10 cellular contexts compared by ENCODE assay signal in the genomic region with DNA sequence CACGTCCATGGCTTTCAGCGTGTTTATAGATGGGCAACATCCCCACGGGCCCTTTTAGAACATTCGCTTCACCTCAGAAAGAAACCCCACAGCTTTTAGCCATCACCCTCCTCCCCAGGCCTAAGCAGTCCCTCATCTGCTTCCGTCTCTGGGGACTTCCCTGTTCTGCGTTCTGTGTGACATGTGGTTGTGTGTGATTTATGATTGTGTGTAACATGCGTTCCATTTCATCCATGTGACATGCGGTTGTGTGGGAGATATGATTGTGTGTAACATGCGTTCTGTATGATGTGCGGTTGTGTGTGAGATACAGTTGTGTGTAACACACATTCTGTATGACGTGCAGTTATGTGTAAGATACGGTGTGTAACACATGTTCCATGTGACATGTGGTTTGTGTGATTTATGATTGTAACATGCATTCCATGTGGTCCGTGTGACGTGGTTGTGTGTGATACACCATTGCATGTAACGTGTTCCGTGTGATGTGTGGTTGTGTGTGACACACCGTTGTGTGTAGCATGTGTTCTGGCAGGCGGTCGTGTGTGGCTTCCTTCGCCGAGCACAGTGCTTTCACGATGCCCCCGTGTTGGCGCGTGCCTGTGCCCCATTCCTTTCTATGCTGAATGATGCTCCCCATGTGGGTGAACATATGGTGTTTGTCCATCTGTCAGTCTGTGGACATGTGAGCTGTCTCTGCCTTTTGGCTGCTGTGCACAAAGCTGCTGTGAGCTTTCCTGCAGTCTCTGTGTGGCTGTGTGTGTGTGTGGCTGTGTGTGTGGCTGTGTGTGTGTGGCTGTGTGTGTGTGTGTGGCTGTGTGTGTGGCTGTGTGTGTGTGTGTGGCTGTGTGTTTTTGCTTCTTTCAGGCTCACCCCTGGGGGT. TPM values are rescaled to one million over a fixed set of nuclear protein-coding genes. Genes with fewer than 3 reads are reported as not detected.
A peak's percentile ranks its signal among the peaks of the same experiment; 100 is the strongest.
DNase-seq lines count a peak whose midpoint lies in the region; TF ChIP-seq lines count a peak whose summit lies in the region.
"Had no signal": no experiment of that assay in that cellular context is flagged by ENCODE, and none has a peak within 500 bp of the region (broad histone marks: within the 10 kb centered on the region; RNA-seq: fewer than 3 reads in every experiment).

No MANE protein-coding gene starts in this region.

- H3K9me3 Mint-ChIP-seq in activated CD4-positive, alpha-beta T cell treated with anti-CD3 and anti-CD28 coated beads, Interleukin-2, amount 10 ng/mL, durations not matched to agents 7 days and 5 days, result no peaks in the 10 kb centered on the region

- no peak overlapping the region for H3K4me3 Mint-ChIP-seq in activated CD4-positive, alpha-beta T cell treated with anti-CD3 and anti-CD28 coated beads, Interleukin-2, amount 10 ng/mL, durations not matched to agents 7 days and 5 days

- no peaks in the 10 kb centered on the region for H3K9me2 ChIP-seq in OCI-LY7 (ENCODE audit: insufficient read depth, low read length)

- BruUV-seq in OCI-LY7 (replicated peaks; lab: Mats Ljungman, UMichigan), result TSS peak; percentile 81

- peak overlapping the region; percentile 49 for H3K4me3 ChIP-seq in OCI-LY7 (ENCODE audit: low read depth, low read length, poor library complexity, severe bottlenecking)
- no peak overlapping the region for H3K4me3 ChIP-seq in tibial artery
- H3K4me3 ChIP-seq: right lobe of liver, SJSA1 had no signal

- intact Hi-C loops in OCI-LY7 (cut with micrococcal nuclease; ENCODE audit: unreplicated experiment) (loop anchor here (1.0 to 10.0 kb wide), 3 partner anchors 23 to 258 kb away; partner anchors contain the start of gene PWWP2B), tibial artery (cut with DNase I; ENCODE audit: low total_unique reads) (no loop called here)

- H3K4me2 ChIP-seq in OCI-LY7 (ENCODE audit: low read length), result peak overlapping the region; percentile 69

- no peaks in the 10 kb centered on the region for H3K36me3 ChIP-seq in OCI-LY7 (ENCODE audit: insufficient read depth, low read length)
- H3K36me3 ChIP-seq in tibial artery, result no peaks in the 10 kb centered on the region
- H3K36me3 ChIP-seq: right lobe of liver, SJSA1 had no signal

- H3K27ac ChIP-seq in OCI-LY7 (ENCODE audit: low read depth, low read length, poor library complexity, severe bottlenecking) (peak overlapping the region; percentile 91), tibial artery (peak overlapping the region; percentile 89 to 91)
- H3K27ac ChIP-seq: SJSA1 had no signal

- no peaks in the 10 kb centered on the region for H3K36me3 Mint-ChIP-seq in activated CD4-positive, alpha-beta T cell treated with anti-CD3 and anti-CD28 coated beads, Interleukin-2, amount 10 ng/mL, durations not matched to agents 7 days and 5 days (ENCODE audit: low read depth)

- CTCF ChIA-PET in activated CD4-positive, alpha-beta T cell treated with anti-CD3 and anti-CD28 coated beads, Interleukin-2, amount 10 ng/mL, durations not matched to agents 7 days and 5 days (lab: Charles Lee), result interaction anchor here (0.9 to 1.1 kb wide), 2 partner anchors 16 to 20 kb away, joined by 3 read pairs; no protein-coding TSS in a partner anchor
- CTCF ChIA-PET in OCI-LY7 (lab: Charles Lee; ENCODE audit: unreplicated experiment), result interaction anchor here (0.5 to 2.1 kb wide), 5 partner anchors 9 to 565 kb away, joined by 3 to 8 read pairs (median 4); no protein-coding TSS in a partner anchor

- H3K79me2 ChIP-seq in OCI-LY7 (ENCODE audit: insufficient read depth, low read depth, low read length), result no peaks in the 10 kb centered on the region

- no peaks in the 10 kb centered on the region for H3K9me3 ChIP-seq in OCI-LY7 (ENCODE audit: low read length)
- no peaks in the 10 kb centered on the region for H3K9me3 ChIP-seq in tibial artery
- H3K9me3 ChIP-seq: right lobe of liver, SJSA1 had no signal

- POLR2A ChIA-PET in activated CD4-positive, alpha-beta T cell treated with anti-CD3 and anti-CD28 coated beads, Interleukin-2, amount 10 ng/mL, durations not matched to agents 7 days and 5 days (lab: Charles Lee), result no interaction called here
- POLR2A ChIA-PET in OCI-LY7 (lab: Charles Lee), result interaction anchor here (1.4 to 2.3 kb wide), 5 partner anchors 8 to 24 kb away, joined by 3 to 18 read pairs (median 5); no protein-coding TSS in a partner anchor

- H3K4me1 Mint-ChIP-seq in activated CD4-positive, alpha-beta T cell treated with anti-CD3 and anti-CD28 coated beads, Interleukin-2, amount 10 ng/mL, durations not matched to agents 7 days and 5 days, result peaks cover 33% of the 10 kb centered on the region

- H3K27me3 ChIP-seq in tibial artery, result no peaks in the 10 kb centered on the region
- H3K27me3 ChIP-seq: right lobe of liver, SJSA1 had no signal

- H3K27me3 Mint-ChIP-seq in activated CD4-positive, alpha-beta T cell treated with anti-CD3 and anti-CD28 coated beads, Interleukin-2, amount 10 ng/mL, durations not matched to agents 7 days and 5 days, result no peaks in the 10 kb centered on the region

- DNase-seq in activated CD4-positive, alpha-beta T cell treated with anti-CD3 and anti-CD28 coated beads, Interleukin-2, amount 10 ng/mL, durations not matched to agents 7 days and 5 days, result no peak
- no peak for DNase-seq in activated CD4-positive, alpha-beta T cell treated with anti-CD3 and anti-CD28 coated beads, Interleukin-2, amount 50 U/mL, for 1 hour
- peak; percentile 78 for DNase-seq in OCI-LY7 (ENCODE audit: low spot score)
- peak; percentile 19 for DNase-seq in inferior parietal cortex (ENCODE audit: extremely low spot score)
- no peak for DNase-seq in tibial artery
- DNase-seq in stimulated activated CD4-positive, alpha-beta T cell treated with anti-CD3 and anti-CD28 coated beads, Interleukin-4, amount 100 ng/mL, for 1 hour, result no peak
- DNase-seq in DMS114 treated with DMSO at 0.1 percent for 48 hours (lab: John Stamatoyannopoulos, UW; ENCODE audit: unreplicated experiment), result no peak
- no peak for DNase-seq in DMS79 treated with DMSO at 0.1 percent for 48 hours (lab: John Stamatoyannopoulos, UW)
- DNase-seq: right lobe of liver had no signal

- H3K4me1 ChIP-seq in OCI-LY7 (ENCODE audit: insufficient read depth, low read length, poor library complexity, severe bottlenecking), result peaks cover 60% of the 10 kb centered on the region
- H3K4me1 ChIP-seq in tibial artery, result peaks cover 13 to 51% (median 38%) of the 10 kb centered on the region in 4 donors

- H2AFZ ChIP-seq in OCI-LY7 (ENCODE audit: low read length), result peak overlapping the region; percentile 43; the same call in 1 of the 2 replicates

- H4K20me1 ChIP-seq in OCI-LY7 (ENCODE audit: insufficient read depth, low read length), result no peaks in the 10 kb centered on the region

- peak overlapping the region; percentile 44 for H3K27ac Mint-ChIP-seq in activated CD4-positive, alpha-beta T cell treated with anti-CD3 and anti-CD28 coated beads, Interleukin-2, amount 10 ng/mL, durations not matched to agents 7 days and 5 days

- no peak for TF ChIP-seq CTCF in OCI-LY7 (conservative IDR thresholded peaks at IDR 0.05; ENCODE audit: low read length)
- TF ChIP-seq CTCF in tibial artery (IDR thresholded peaks at IDR 0.05), result no peak

RNA-seq across cellular contexts. Expression of gene PWWP2B, which starts 26.2 kb away (rescaled TPM):
- 1 to 10 TPM; 8.1 to 9.3 TPM for total RNA-seq in activated CD4-positive, alpha-beta T cell treated with anti-CD3 and anti-CD28 coated beads, Interleukin-2, amount 10 ng/mL, durations not matched to agents 7 days and 5 days
- 4.6 and 5.9 TPM in 2 replicates for total RNA-seq in OCI-LY7 (2014; rRNA removed; shearing (Covaris generic))
- total RNA-seq in OCI-LY7 (2022), result 9.4 and 10.6 TPM in 2 replicates

Comparison
In these comparisons a context has a peak if more than half of its experiments do, and no peak if none do; other contexts are left out.
1. DNase-seq: peak in OCI-LY7 (single experiment) and inferior parietal cortex (single experiment); none in activated CD4-positive, alpha-beta T cell treated with anti-CD3 and anti-CD28 coated beads, Interleukin-2, amount 10 ng/mL, durations not matched to agents 7 days and 5 days (single experiment), activated CD4-positive, alpha-beta T cell treated with anti-CD3 and anti-CD28 coated beads, Interleukin-2, amount 50 U/mL, for 1 hour (single experiment), tibial artery (0 of 2), stimulated activated CD4-positive, alpha-beta T cell treated with anti-CD3 and anti-CD28 coated beads, Interleukin-4, amount 100 ng/mL, for 1 hour (single experiment), DMS114 treated with DMSO at 0.1 percent for 48 hours (single experiment) and DMS79 treated with DMSO at 0.1 percent for 48 hours (single experiment).